ENCODE assay signal across 8 cellular contexts in the genomic region with DNA sequence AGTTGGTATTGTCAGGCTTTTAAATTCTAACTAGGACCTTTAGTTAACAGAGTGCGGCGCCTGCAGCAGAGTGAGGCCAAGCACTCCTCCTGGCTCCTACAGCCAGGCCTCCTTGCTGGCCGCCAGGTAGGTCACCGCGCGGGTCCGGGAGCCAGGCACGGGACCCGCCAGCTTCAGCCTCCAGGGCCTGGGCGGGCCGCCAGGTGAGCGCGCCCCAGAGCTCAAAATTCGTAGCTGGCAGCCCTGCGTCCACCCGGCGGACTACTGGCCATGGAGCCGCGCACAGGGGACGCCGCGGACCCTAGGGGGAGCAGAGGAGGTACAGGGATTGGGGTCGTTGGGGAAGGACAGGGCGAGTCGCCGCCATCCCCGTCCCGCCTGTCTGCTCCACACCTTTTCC. TPM values are rescaled to one million over a fixed set of nuclear protein-coding genes. Genes with fewer than 3 reads are reported as not detected.
DNase-seq lines count a peak whose midpoint lies in the region; ATAC-seq and TF ChIP-seq lines count a peak whose summit lies in the region.

Gene MAGIX, plus strand, starts transcription at position 139 of the 400 bp plus-strand sequence. Its CDS starts 132 bp downstream, at position 271.

- no peak for ATAC-seq in HG03159 (IDR thresholded peaks at IDR 0.05; ENCODE audit: unreplicated experiment)

- H3K27me3 ChIP-seq in AG04450 (ENCODE audit: control insufficient read depth, insufficient read depth, low read length): no peaks in the 10 kb centered on the region
- no peaks in the 10 kb centered on the region for H3K27me3 ChIP-seq in muscle layer of colon (ENCODE audit: control insufficient read depth in 1 of 2, insufficient read depth in 2 of 2, low read length in 2 of 2)

- POLR2A ChIA-PET in AG04450 (lab: Yijun Ruan, JAX): no interaction called here

- CTCF ChIA-PET in AG04450 (lab: Charles Lee): no interaction called here

- H3K36me3 ChIP-seq in KOPT-K1 (ENCODE audit: insufficient read depth, low read length): no peaks in the 10 kb centered on the region
- no peaks in the 10 kb centered on the region for H3K36me3 ChIP-seq in muscle layer of colon (ENCODE audit: insufficient read depth, low read length)

- peaks cover 14% of the 10 kb centered on the region for H3K4me1 ChIP-seq in muscle layer of colon (ENCODE audit: insufficient read depth, low read length)

- H3K9me3 ChIP-seq in AG04450 (ENCODE audit: control insufficient read depth, insufficient read depth, low read length) (no peaks in the 10 kb centered on the region), KOPT-K1 (ENCODE audit: insufficient read depth, low read length, poor library complexity, severe bottlenecking) (no peaks in the 10 kb centered on the region), muscle layer of colon (ENCODE audit: low read length) (no peaks in the 10 kb centered on the region)

- TF ChIP-seq CTCF in AG04450 (IDR thresholded peaks at IDR 0.05; ENCODE audit: low read depth, low read length) (no peak), coronary artery (IDR thresholded peaks at IDR 0.05) (no peak)

- H3K27ac ChIP-seq in AG04450 (ENCODE audit: low read depth, low read length) (no peak within 1 kb of the TSS), KOPT-K1 (ENCODE audit: low read depth, low read length, poor library complexity, severe bottlenecking) (peak within 1 kb of the TSS; percentile 68), coronary artery (peak within 1 kb of the TSS; percentile 84 to 98), muscle layer of colon (ENCODE audit: low read depth, low read length) (peak within 1 kb of the TSS; percentile 58)

- H3K4me3 ChIP-seq in AG04450 (ENCODE audit: low read depth, low read length) (peak within 1 kb of the TSS; percentile 50), coronary artery (peak within 1 kb of the TSS; percentile 70), muscle layer of colon (ENCODE audit: low read depth in 1 of 2, low read length in 2 of 2) (peak within 1 kb of the TSS; percentile 27 to 38)

- no peak within 1 kb of the TSS for H3K9ac ChIP-seq in muscle layer of colon (ENCODE audit: low read length)

- DNase-seq in AG04450 (ENCODE audit: low read depth, low spot score) (no peak), coronary artery (ENCODE audit: low spot score) (no peak), NCI-H2227 (lab: John Stamatoyannopoulos, UW; ENCODE audit: unreplicated experiment) (no peak), dedifferentiated amniotic fluid mesenchymal stem cell (ENCODE audit: extremely low spot score) (no peak), NCI-H226 (no peak)

RNA-seq across cellular contexts. Expression of gene MAGIX, which starts in this region (rescaled TPM):
- polyA plus RNA-seq in AG04450 (2011; rRNA removed): 0.40 and 0.82 TPM in 2 replicates
- polyA minus RNA-seq in AG04450 (2011; rRNA and poly(A)+ RNA removed): 0.05 and 0.52 TPM in 2 replicates
